ENCODE assay signal across 19 cellular contexts in genomic region chr6:36888654-36889481, GRCh38. TPM values are rescaled to one million over a fixed set of nuclear protein-coding genes. Genes with fewer than 3 reads are reported as not detected.
DNase-seq lines count a peak whose midpoint lies in the region; ATAC-seq and TF ChIP-seq lines count a peak whose summit lies in the region.
"Had no signal": no experiment of that assay in that cellular context is flagged by ENCODE, and none has a peak within 500 bp of the region (broad histone marks: within the 10 kb centered on the region; RNA-seq: fewer than 3 reads in every experiment).

No MANE protein-coding gene starts in this region.

- H3K36me3 Mint-ChIP-seq in activated CD8-positive, alpha-beta T cell treated with anti-CD3 and anti-CD28 coated beads for 36 hours (ENCODE audit: low read depth): peaks cover 6% of the 10 kb centered on the region
- H3K36me3 Mint-ChIP-seq in activated CD8-positive, alpha-beta T cell treated with anti-CD3 and anti-CD28 coated beads, Interleukin-2, amount 10 ng/mL, durations not matched to agents 7 days and 5 days (ENCODE audit: low read depth): peaks cover 13% of the 10 kb centered on the region
- peaks cover 8% of the 10 kb centered on the region for H3K36me3 Mint-ChIP-seq in T-cell
- peaks cover 0 to 8% (median 0%) of the 10 kb centered on the region in 5 donors for H3K36me3 Mint-ChIP-seq in naive thymus-derived CD4-positive, alpha-beta T cell
- H3K36me3 Mint-ChIP-seq: natural killer cell treated with Interleukin-12 subunit alpha and Interleukin-12 subunit beta and Interleukin-15 and Interleukin-18, amount 100 ng/mL, for 72 hours had no signal

- CTCF ChIA-PET in activated CD8-positive, alpha-beta T cell treated with anti-CD3 and anti-CD28 coated beads for 36 hours (lab: Charles Lee): interaction anchor here (0.6 to 1.8 kb wide), 10 partner anchors 14 to 133 kb away, joined by 3 to 8 read pairs (median 4); partner anchors contain the start of gene PPIL1
- CTCF ChIA-PET in activated CD8-positive, alpha-beta T cell treated with anti-CD3 and anti-CD28 coated beads, Interleukin-2, amount 10 ng/mL, durations not matched to agents 7 days and 5 days (lab: Charles Lee): interaction anchor here (0.6 to 3.0 kb wide), 12 partner anchors 14 to 133 kb away, joined by 3 to 26 read pairs (median 4); partner anchors contain the start of gene PPIL1
- CTCF ChIA-PET in T-cell (lab: Charles Lee): interaction anchor here in 1 of 2 donors (0.6 to 1.6 kb wide), 7 partner anchors 14 to 320 kb away, joined by 3 to 6 read pairs (median 3); partner anchors contain the start of gene PPIL1
- CTCF ChIA-PET in naive thymus-derived CD4-positive, alpha-beta T cell (lab: Charles Lee): interaction anchor here (0.8 to 1.8 kb wide), 4 partner anchors 25 to 162 kb away, joined by 3 to 5 read pairs (median 4); no protein-coding TSS in a partner anchor

- intact Hi-C loops in activated CD8-positive, alpha-beta T cell treated with anti-CD3 and anti-CD28 coated beads for 36 hours (cut with micrococcal nuclease): loop anchor here (5.0 to 10.0 kb wide), 3 partner anchors 96 to 316 kb away; partner anchors contain the start of gene MTCH1
- intact Hi-C loops in naive thymus-derived CD4-positive, alpha-beta T cell (cut with micrococcal nuclease): loop anchor here in 1 of 2 donors (5.0 kb wide), 1 partner anchor 808 kb away; the partner anchor contains the start of gene MDGA1
- intact Hi-C loops in tibial artery (cut with DNase I; ENCODE audit: low total_unique reads): loop anchor here (5.0 to 10.0 kb wide), 3 partner anchors 93 to 286 kb away; partner anchors contain the start of gene PIM1

- no peak for TF ChIP-seq CTCF in activated CD8-positive, alpha-beta T cell treated with anti-CD3 and anti-CD28 coated beads for 36 hours (IDR thresholded peaks at IDR 0.05)
- TF ChIP-seq CTCF in GM20000 (IDR thresholded peaks at IDR 0.05; ENCODE audit: extremely low read depth, missing control alignments) (no peak), foreskin keratinocyte (conservative IDR thresholded peaks at IDR 0.05) (no peak), tibial artery (IDR thresholded peaks at IDR 0.05) (no peak)

- peaks cover 16 to 24% of the 10 kb centered on the region in 2 donors for H3K4me1 ChIP-seq in naive thymus-derived CD4-positive, alpha-beta T cell (ENCODE audit: control insufficient read depth in 2 of 2, insufficient read depth in 2 of 2, low read length in 2 of 2)
- H3K4me1 ChIP-seq in foreskin keratinocyte: peaks cover 4% of the 10 kb centered on the region
- H3K4me1 ChIP-seq in tibial artery: peaks cover 0 to 25% (median 17%) of the 10 kb centered on the region in 4 donors

- H3K9me3 ChIP-seq in naive thymus-derived CD4-positive, alpha-beta T cell (ENCODE audit: control insufficient read depth in 2 of 3, low read length in 3 of 3): no peaks in the 10 kb centered on the region
- H3K9me3 ChIP-seq in tibial artery: no peaks in the 10 kb centered on the region
- H3K9me3 ChIP-seq: Peyer's patch, vagina had no signal

- POLR2A ChIA-PET in activated CD8-positive, alpha-beta T cell treated with anti-CD3 and anti-CD28 coated beads for 36 hours (lab: Charles Lee): interaction anchor here (0.6 to 1.3 kb wide), 3 partner anchors 15 to 46 kb away, joined by 3 read pairs; no protein-coding TSS in a partner anchor
- POLR2A ChIA-PET in activated CD8-positive, alpha-beta T cell treated with anti-CD3 and anti-CD28 coated beads, Interleukin-2, amount 10 ng/mL, durations not matched to agents 7 days and 5 days (lab: Charles Lee): no interaction called here
- POLR2A ChIA-PET in T-cell (lab: Charles Lee): interaction anchor here in 1 of 2 donors (0.6 kb wide), 4 partner anchors 14 to 1912 kb away, joined by 4 to 6 read pairs (median 4); partner anchors contain the start of gene PPIL1
- POLR2A ChIA-PET in naive thymus-derived CD4-positive, alpha-beta T cell (lab: Charles Lee): interaction anchor here (0.6 to 1.7 kb wide), 5 partner anchors 14 to 278 kb away, joined by 3 to 7 read pairs (median 5); partner anchors contain the start of gene PPIL1

- H3K36me3 ChIP-seq in naive thymus-derived CD4-positive, alpha-beta T cell (ENCODE audit: control insufficient read depth in 2 of 3, insufficient read depth in 3 of 3, low read length in 3 of 3): no peaks in the 10 kb centered on the region
- H3K36me3 ChIP-seq in tibial artery: no peaks in the 10 kb centered on the region
- H3K36me3 ChIP-seq: Peyer's patch had no signal

- H3K27me3 ChIP-seq in naive thymus-derived CD4-positive, alpha-beta T cell (ENCODE audit: control insufficient read depth in 2 of 2, insufficient read depth in 2 of 2, low read length in 2 of 2): no peaks in the 10 kb centered on the region
- H3K27me3 ChIP-seq in foreskin keratinocyte: no peaks in the 10 kb centered on the region
- no peaks in the 10 kb centered on the region for H3K27me3 ChIP-seq in tibial artery
- H3K27me3 ChIP-seq: Peyer's patch, vagina had no signal

- no peak overlapping the region for H3K27ac ChIP-seq in naive thymus-derived CD4-positive, alpha-beta T cell (ENCODE audit: low read depth, low read length)
- H3K27ac ChIP-seq in foreskin keratinocyte (no peak overlapping the region), tibial artery (no peak overlapping the region)
- H3K27ac ChIP-seq: Peyer's patch, vagina had no signal

- DNase-seq in activated CD8-positive, alpha-beta T cell treated with anti-CD3 and anti-CD28 coated beads for 36 hours: no peak
- DNase-seq in activated CD8-positive, alpha-beta T cell treated with anti-CD3 and anti-CD28 coated beads, Interleukin-2, amount 10 ng/mL, durations not matched to agents 7 days and 5 days: no peak
- DNase-seq in GM20000 (ENCODE audit: low spot score) (peak; percentile 29), T-cell (no peak), left lobe of liver (ENCODE audit: low spot score) (no peak), foreskin keratinocyte (no peak), tibial artery (no peak)
- no peak for DNase-seq in naive thymus-derived CD4-positive, alpha-beta T cell
- DNase-seq: COR-L47; foreskin fibroblast; GDM1; NCI-H1436; NCI-H510A; Peyer's patch; stimulated activated naive CD8-positive, alpha-beta T cell treated with anti-CD3 and anti-CD28 coated beads, Interleukin-15, amount 100 ng/mL, for 72 hours had no signal

- no peaks in the 10 kb centered on the region for H3K27me3 Mint-ChIP-seq in activated CD8-positive, alpha-beta T cell treated with anti-CD3 and anti-CD28 coated beads for 36 hours
- H3K27me3 Mint-ChIP-seq in activated CD8-positive, alpha-beta T cell treated with anti-CD3 and anti-CD28 coated beads, Interleukin-2, amount 10 ng/mL, durations not matched to agents 7 days and 5 days (ENCODE audit: low read depth): no peaks in the 10 kb centered on the region
- no peaks in the 10 kb centered on the region for H3K27me3 Mint-ChIP-seq in T-cell
- H3K27me3 Mint-ChIP-seq in naive thymus-derived CD4-positive, alpha-beta T cell: no peaks in the 10 kb centered on the region
- H3K27me3 Mint-ChIP-seq: natural killer cell treated with Interleukin-12 subunit alpha and Interleukin-12 subunit beta and Interleukin-15 and Interleukin-18, amount 100 ng/mL, for 72 hours; stimulated activated naive CD8-positive, alpha-beta T cell treated with anti-CD3 and anti-CD28 coated beads, Interleukin-15, amount 100 ng/mL, for 72 hours had no signal

- ATAC-seq in activated CD8-positive, alpha-beta T cell treated with anti-CD3 and anti-CD28 coated beads for 36 hours: no peak
- no peak for ATAC-seq in activated CD8-positive, alpha-beta T cell treated with anti-CD3 and anti-CD28 coated beads, Interleukin-2, amount 10 ng/mL, durations not matched to agents 7 days and 5 days
- ATAC-seq in T-cell (replicated peaks in 1 of 4) (no peak), left lobe of liver (no peak), foreskin keratinocyte (no peak)
- no peak for ATAC-seq in naive thymus-derived CD4-positive, alpha-beta T cell
- ATAC-seq: activated CD4-positive, CD25-positive, alpha-beta regulatory T cell treated with anti-CD3 and anti-CD28 coated beads, Interleukin-2, amount 50 U/mL, for 24 hours; natural killer cell treated with Interleukin-12 subunit alpha and Interleukin-12 subunit beta and Interleukin-15 and Interleukin-18, amount 100 ng/mL, for 72 hours; stimulated activated naive CD8-positive, alpha-beta T cell treated with anti-CD3 and anti-CD28 coated beads, Interleukin-15, amount 100 ng/mL, for 72 hours had no signal

- no peaks in the 10 kb centered on the region for H3K9me3 Mint-ChIP-seq in activated CD8-positive, alpha-beta T cell treated with anti-CD3 and anti-CD28 coated beads for 36 hours
- H3K9me3 Mint-ChIP-seq in activated CD8-positive, alpha-beta T cell treated with anti-CD3 and anti-CD28 coated beads, Interleukin-2, amount 10 ng/mL, durations not matched to agents 7 days and 5 days (ENCODE audit: insufficient read depth): no peaks in the 10 kb centered on the region
- H3K9me3 Mint-ChIP-seq in T-cell: no peaks in the 10 kb centered on the region
- peaks cover 0 to 1% (median 0%) of the 10 kb centered on the region in 11 donors for H3K9me3 Mint-ChIP-seq in naive thymus-derived CD4-positive, alpha-beta T cell
- H3K9me3 Mint-ChIP-seq: natural killer cell treated with Interleukin-12 subunit alpha and Interleukin-12 subunit beta and Interleukin-15 and Interleukin-18, amount 100 ng/mL, for 72 hours; stimulated activated naive CD8-positive, alpha-beta T cell treated with anti-CD3 and anti-CD28 coated beads, Interleukin-15, amount 100 ng/mL, for 72 hours had no signal

- peak overlapping the region; percentile 17 for H3K27ac Mint-ChIP-seq in activated CD8-positive, alpha-beta T cell treated with anti-CD3 and anti-CD28 coated beads for 36 hours
- H3K27ac Mint-ChIP-seq in activated CD8-positive, alpha-beta T cell treated with anti-CD3 and anti-CD28 coated beads, Interleukin-2, amount 10 ng/mL, durations not matched to agents 7 days and 5 days: no peak overlapping the region
- H3K27ac Mint-ChIP-seq in T-cell: peak overlapping the region; percentile 37 to 66
- H3K27ac Mint-ChIP-seq in naive thymus-derived CD4-positive, alpha-beta T cell: peak overlapping the region in 8 of 9 donors; percentile 5 to 58 (median 52)
- H3K27ac Mint-ChIP-seq: stimulated activated naive CD8-positive, alpha-beta T cell treated with anti-CD3 and anti-CD28 coated beads, Interleukin-15, amount 100 ng/mL, for 72 hours had no signal

- no peak overlapping the region for H3K4me3 ChIP-seq in naive thymus-derived CD4-positive, alpha-beta T cell (ENCODE audit: low read length)
- no peak overlapping the region for H3K4me3 ChIP-seq in tibial artery
- H3K4me3 ChIP-seq: Peyer's patch, vagina had no signal

- no peak overlapping the region for H3K4me3 Mint-ChIP-seq in activated CD8-positive, alpha-beta T cell treated with anti-CD3 and anti-CD28 coated beads for 36 hours
- H3K4me3 Mint-ChIP-seq in activated CD8-positive, alpha-beta T cell treated with anti-CD3 and anti-CD28 coated beads, Interleukin-2, amount 10 ng/mL, durations not matched to agents 7 days and 5 days: no peak overlapping the region
- no peak overlapping the region for H3K4me3 Mint-ChIP-seq in T-cell
- peak overlapping the region in 1 of 10 donors; percentile 8 for H3K4me3 Mint-ChIP-seq in naive thymus-derived CD4-positive, alpha-beta T cell
- H3K4me3 Mint-ChIP-seq: natural killer cell treated with Interleukin-12 subunit alpha and Interleukin-12 subunit beta and Interleukin-15 and Interleukin-18, amount 100 ng/mL, for 72 hours had no signal

- peaks cover 35% of the 10 kb centered on the region for H3K4me1 Mint-ChIP-seq in activated CD8-positive, alpha-beta T cell treated with anti-CD3 and anti-CD28 coated beads for 36 hours (ENCODE audit: low read depth)
- peaks cover 35% of the 10 kb centered on the region for H3K4me1 Mint-ChIP-seq in activated CD8-positive, alpha-beta T cell treated with anti-CD3 and anti-CD28 coated beads, Interleukin-2, amount 10 ng/mL, durations not matched to agents 7 days and 5 days (ENCODE audit: low read depth)
- H3K4me1 Mint-ChIP-seq in T-cell: peaks cover 35 to 53% (median 51%) of the 10 kb centered on the region in 3 donors
- peaks cover 27 to 50% (median 39%) of the 10 kb centered on the region in 7 donors for H3K4me1 Mint-ChIP-seq in naive thymus-derived CD4-positive, alpha-beta T cell

RNA-seq across cellular contexts. Expression of gene C6orf89, which starts 3.1 kb away (rescaled TPM):
- total RNA-seq in activated CD8-positive, alpha-beta T cell treated with anti-CD3 and anti-CD28 coated beads for 36 hours: 10 to 100 TPM; 24.7 to 29.8 TPM
- 10 to 100 TPM; 40.0 to 41.1 TPM for total RNA-seq in activated CD8-positive, alpha-beta T cell treated with anti-CD3 and anti-CD28 coated beads, Interleukin-2, amount 10 ng/mL, durations not matched to agents 7 days and 5 days
- total RNA-seq in T-cell: 10 to 100 TPM; 32.6 to 57.9 (median 46.1) TPM
- 10 to 100 TPM; 34.6 to 48.2 (median 47.7) TPM for total RNA-seq in naive thymus-derived CD4-positive, alpha-beta T cell
- 10 to 100 TPM; 40.3 to 40.4 TPM for polyA plus RNA-seq in naive thymus-derived CD4-positive, alpha-beta T cell
- total RNA-seq in left lobe of liver: 34.1 TPM
- 31.8 and 32.7 TPM in 2 replicates for total RNA-seq in foreskin keratinocyte
- 15.7 and 16.9 TPM in 2 replicates for polyA plus RNA-seq in foreskin keratinocyte

RNA-seq across cellular contexts. Expression of gene PPIL1, which starts 14.3 kb away (rescaled TPM):
- total RNA-seq in activated CD8-positive, alpha-beta T cell treated with anti-CD3 and anti-CD28 coated beads for 36 hours: 10 to 100 TPM; 34.5 to 35.6 TPM
- total RNA-seq in activated CD8-positive, alpha-beta T cell treated with anti-CD3 and anti-CD28 coated beads, Interleukin-2, amount 10 ng/mL, durations not matched to agents 7 days and 5 days: 10 to 100 TPM; 32.6 to 33.5 TPM
- total RNA-seq in T-cell: 10 to 100 TPM in 3 of 5 donors, 1 to 10 TPM in 2; 5.0 to 14.4 (median 10.6) TPM
- 10 to 100 TPM in 3 of 5 experiments, 1 to 10 TPM in 2; 3.5 to 34.7 (median 10.3) TPM for total RNA-seq in naive thymus-derived CD4-positive, alpha-beta T cell
- polyA plus RNA-seq in naive thymus-derived CD4-positive, alpha-beta T cell: 10 to 100 TPM; 21.5 to 22.5 TPM
- 10.7 TPM for total RNA-seq in left lobe of liver
- 61.6 and 65.7 TPM in 2 replicates for total RNA-seq in foreskin keratinocyte
- 53.3 and 54.0 TPM in 2 replicates for polyA plus RNA-seq in foreskin keratinocyte

RNA-seq across cellular contexts. Expression of gene CPNE5, which starts 49.6 kb away (rescaled TPM):
- total RNA-seq in activated CD8-positive, alpha-beta T cell treated with anti-CD3 and anti-CD28 coated beads for 36 hours: 1 to 10 TPM in 1 of 2 experiments, under 1 TPM in 1; 0.69 to 1.2 TPM
- 1 to 10 TPM; 1.4 to 1.7 TPM for total RNA-seq in activated CD8-positive, alpha-beta T cell treated with anti-CD3 and anti-CD28 coated beads, Interleukin-2, amount 10 ng/mL, durations not matched to agents 7 days and 5 days
- 1 to 10 TPM in 3 of 5 donors, under 1 TPM in 2; 0.73 to 1.8 (median 1.1) TPM for total RNA-seq in T-cell
- 1 to 10 TPM in 3 of 5 experiments, under 1 TPM in 1, not detected in 1; 0.27 to 5.1 (median 2.4) TPM for total RNA-seq in naive thymus-derived CD4-positive, alpha-beta T cell
- under 1 TPM; 0.09 to 0.52 TPM for polyA plus RNA-seq in naive thymus-derived CD4-positive, alpha-beta T cell
- 0.25 TPM for total RNA-seq in left lobe of liver
- total RNA-seq in foreskin keratinocyte: 0.07 TPM in 1 of 2 replicates, not detected in the other
- polyA plus RNA-seq in foreskin keratinocyte: 0.08 TPM in 1 of 2 replicates, not detected in the other
- total RNA-seq: chondrocyte had no signal
